Comparison of ENCODE assay signal across 1 cellular context in the genomic region with DNA sequence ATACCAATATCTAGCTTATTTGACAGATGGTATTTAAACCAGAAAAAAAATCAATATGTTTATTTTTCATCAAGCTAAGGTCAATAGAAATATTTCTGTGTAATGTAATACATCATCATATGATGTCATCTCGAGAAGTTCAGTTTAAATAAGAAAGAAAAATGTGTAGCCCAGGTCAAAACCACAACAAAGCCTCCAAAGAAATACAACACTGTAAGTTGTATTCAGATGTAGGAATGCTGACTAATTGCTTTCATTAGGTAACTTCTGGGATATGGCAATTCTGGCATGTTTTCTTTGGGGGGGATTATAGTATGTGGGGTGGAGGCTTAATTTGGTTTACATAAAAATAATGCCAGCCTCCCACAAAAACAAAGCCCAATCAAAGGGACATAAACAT.
A peak's percentile ranks its signal among the peaks of the same experiment; 100 is the strongest.
TF ChIP-seq lines count a peak whose summit lies in the region.

No MANE protein-coding gene starts in this region.

TF ChIP-seq in HEK293, 187 proteins besides CTCF, POLR2A, EP300 and RAD21 (continued from another document):
- TF ChIP-seq ZNF398 (tag by site-specific recombination; IDR thresholded peaks at IDR 0.05) (peak; percentile 65), ZNF114 (tag by site-specific recombination; IDR thresholded peaks at IDR 0.05) (no peak), ATF2 (tag by site-specific recombination; IDR thresholded peaks at IDR 0.05; ENCODE audit: low read depth) (peak; percentile 84), ZNF529 (tag by site-specific recombination; IDR thresholded peaks at IDR 0.05; ENCODE audit: insufficient replicate concordance) (no peak), ZNF629 (tag by site-specific recombination; IDR thresholded peaks at IDR 0.05) (peak; percentile 35; the same call in 1 of the 2 replicates), SP7 (tag by site-specific recombination; IDR thresholded peaks at IDR 0.05) (peak; percentile 57; the same call in 1 of the 2 replicates), ZNF394 (tag by site-specific recombination; IDR thresholded peaks at IDR 0.05; ENCODE audit: borderline replicate concordance) (0 out of 2 replicates have a peak, but pooled peaks have one; percentile 20), YY2 (tag by site-specific recombination; IDR thresholded peaks at IDR 0.05) (no peak), ZNF366 (tag by site-specific recombination; conservative IDR thresholded peaks at IDR 0.05) (peak; percentile 74)
